ENCODE assay signal across 1 cellular context in genomic region chr2:231065966-231066365, GRCh38.
TF ChIP-seq lines count a peak whose summit lies in the region.

No MANE protein-coding gene starts in this region.

TF ChIP-seq in HepG2, 621 proteins besides CTCF, POLR2A, EP300 and RAD21 (continued from another document and continues in another):
- no peak for TF ChIP-seq MXD3 (CRISPR knock-in tag; IDR thresholded peaks at IDR 0.05)
- TF ChIP-seq SALL2 (CRISPR knock-in tag; IDR thresholded peaks at IDR 0.05) = no peak
- TF ChIP-seq NFAT5 (CRISPR knock-in tag; IDR thresholded peaks at IDR 0.05) = no peak
- TF ChIP-seq, protein P1, sequence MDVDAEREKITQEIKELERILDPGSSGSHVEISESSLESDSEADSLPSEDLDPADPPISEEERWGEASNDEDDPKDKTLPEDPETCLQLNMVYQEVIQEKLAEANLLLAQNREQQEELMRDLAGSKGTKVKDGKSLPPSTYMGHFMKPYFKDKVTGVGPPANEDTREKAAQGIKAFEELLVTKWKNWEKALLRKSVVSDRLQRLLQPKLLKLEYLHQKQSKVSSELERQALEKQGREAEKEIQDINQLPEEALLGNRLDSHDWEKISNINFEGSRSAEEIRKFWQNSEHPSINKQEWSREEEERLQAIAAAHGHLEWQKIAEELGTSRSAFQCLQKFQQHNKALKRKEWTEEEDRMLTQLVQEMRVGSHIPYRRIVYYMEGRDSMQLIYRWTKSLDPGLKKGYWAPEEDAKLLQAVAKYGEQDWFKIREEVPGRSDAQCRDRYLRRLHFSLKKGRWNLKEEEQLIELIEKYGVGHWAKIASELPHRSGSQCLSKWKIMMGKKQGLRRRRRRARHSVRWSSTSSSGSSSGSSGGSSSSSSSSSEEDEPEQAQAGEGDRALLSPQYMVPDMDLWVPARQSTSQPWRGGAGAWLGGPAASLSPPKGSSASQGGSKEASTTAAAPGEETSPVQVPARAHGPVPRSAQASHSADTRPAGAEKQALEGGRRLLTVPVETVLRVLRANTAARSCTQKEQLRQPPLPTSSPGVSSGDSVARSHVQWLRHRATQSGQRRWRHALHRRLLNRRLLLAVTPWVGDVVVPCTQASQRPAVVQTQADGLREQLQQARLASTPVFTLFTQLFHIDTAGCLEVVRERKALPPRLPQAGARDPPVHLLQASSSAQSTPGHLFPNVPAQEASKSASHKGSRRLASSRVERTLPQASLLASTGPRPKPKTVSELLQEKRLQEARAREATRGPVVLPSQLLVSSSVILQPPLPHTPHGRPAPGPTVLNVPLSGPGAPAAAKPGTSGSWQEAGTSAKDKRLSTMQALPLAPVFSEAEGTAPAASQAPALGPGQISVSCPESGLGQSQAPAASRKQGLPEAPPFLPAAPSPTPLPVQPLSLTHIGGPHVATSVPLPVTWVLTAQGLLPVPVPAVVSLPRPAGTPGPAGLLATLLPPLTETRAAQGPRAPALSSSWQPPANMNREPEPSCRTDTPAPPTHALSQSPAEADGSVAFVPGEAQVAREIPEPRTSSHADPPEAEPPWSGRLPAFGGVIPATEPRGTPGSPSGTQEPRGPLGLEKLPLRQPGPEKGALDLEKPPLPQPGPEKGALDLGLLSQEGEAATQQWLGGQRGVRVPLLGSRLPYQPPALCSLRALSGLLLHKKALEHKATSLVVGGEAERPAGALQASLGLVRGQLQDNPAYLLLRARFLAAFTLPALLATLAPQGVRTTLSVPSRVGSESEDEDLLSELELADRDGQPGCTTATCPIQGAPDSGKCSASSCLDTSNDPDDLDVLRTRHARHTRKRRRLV (CRISPR knock-in tag; IDR thresholded peaks at IDR 0.05) = no peak
- no peak for TF ChIP-seq ZNF160 (CRISPR knock-in tag; IDR thresholded peaks at IDR 0.05)
- no peak for TF ChIP-seq E2F1 (CRISPR knock-in tag; IDR thresholded peaks at IDR 0.05)
- no peak for TF ChIP-seq ZNF672 (CRISPR knock-in tag; IDR thresholded peaks at IDR 0.05)
- no peak for TF ChIP-seq EED (CRISPR knock-in tag; IDR thresholded peaks at IDR 0.05)
- TF ChIP-seq FOXO1 (CRISPR knock-in tag; IDR thresholded peaks at IDR 0.05) = peak; percentile 51; the same call in 1 of the 2 replicates
- no peak for TF ChIP-seq NR3C1 (CRISPR knock-in tag; IDR thresholded peaks at IDR 0.05)
- no peak for TF ChIP-seq ELF4 (CRISPR knock-in tag; IDR thresholded peaks at IDR 0.05; ENCODE audit: borderline replicate concordance)
- TF ChIP-seq, protein P2, sequence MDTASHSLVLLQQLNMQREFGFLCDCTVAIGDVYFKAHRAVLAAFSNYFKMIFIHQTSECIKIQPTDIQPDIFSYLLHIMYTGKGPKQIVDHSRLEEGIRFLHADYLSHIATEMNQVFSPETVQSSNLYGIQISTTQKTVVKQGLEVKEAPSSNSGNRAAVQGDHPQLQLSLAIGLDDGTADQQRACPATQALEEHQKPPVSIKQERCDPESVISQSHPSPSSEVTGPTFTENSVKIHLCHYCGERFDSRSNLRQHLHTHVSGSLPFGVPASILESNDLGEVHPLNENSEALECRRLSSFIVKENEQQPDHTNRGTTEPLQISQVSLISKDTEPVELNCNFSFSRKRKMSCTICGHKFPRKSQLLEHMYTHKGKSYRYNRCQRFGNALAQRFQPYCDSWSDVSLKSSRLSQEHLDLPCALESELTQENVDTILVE (CRISPR knock-in tag; IDR thresholded peaks at IDR 0.05) = peak; percentile 77
- TF ChIP-seq ISX (CRISPR knock-in tag; conservative IDR thresholded peaks at IDR 0.05) = no peak
- TF ChIP-seq NBN (conservative IDR thresholded peaks at IDR 0.05) = no peak
- TF ChIP-seq, protein P3, sequence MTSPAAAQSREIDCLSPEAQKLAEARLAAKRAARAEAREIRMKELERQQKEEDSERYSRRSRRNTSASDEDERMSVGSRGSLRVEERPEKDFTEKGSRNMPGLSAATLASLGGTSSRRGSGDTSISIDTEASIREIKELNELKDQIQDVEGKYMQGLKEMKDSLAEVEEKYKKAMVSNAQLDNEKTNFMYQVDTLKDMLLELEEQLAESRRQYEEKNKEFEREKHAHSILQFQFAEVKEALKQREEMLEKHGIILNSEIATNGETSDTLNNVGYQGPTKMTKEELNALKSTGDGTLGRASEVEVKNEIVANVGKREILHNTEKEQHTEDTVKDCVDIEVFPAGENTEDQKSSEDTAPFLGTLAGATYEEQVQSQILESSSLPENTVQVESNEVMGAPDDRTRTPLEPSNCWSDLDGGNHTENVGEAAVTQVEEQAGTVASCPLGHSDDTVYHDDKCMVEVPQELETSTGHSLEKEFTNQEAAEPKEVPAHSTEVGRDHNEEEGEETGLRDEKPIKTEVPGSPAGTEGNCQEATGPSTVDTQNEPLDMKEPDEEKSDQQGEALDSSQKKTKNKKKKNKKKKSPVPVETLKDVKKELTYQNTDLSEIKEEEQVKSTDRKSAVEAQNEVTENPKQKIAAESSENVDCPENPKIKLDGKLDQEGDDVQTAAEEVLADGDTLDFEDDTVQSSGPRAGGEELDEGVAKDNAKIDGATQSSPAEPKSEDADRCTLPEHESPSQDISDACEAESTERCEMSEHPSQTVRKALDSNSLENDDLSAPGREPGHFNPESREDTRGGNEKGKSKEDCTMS (CRISPR knock-in tag; conservative IDR thresholded peaks at IDR 0.05) = no peak
- no peak for TF ChIP-seq ZNF543 (CRISPR knock-in tag; IDR thresholded peaks at IDR 0.05)
- no peak for TF ChIP-seq ZNF468 (CRISPR knock-in tag; IDR thresholded peaks at IDR 0.05)
- no peak for TF ChIP-seq SKI (IDR thresholded peaks at IDR 0.05; ENCODE audit: partially characterized antibody)
- TF ChIP-seq CREM (IDR thresholded peaks at IDR 0.05) = no peak
- no peak for TF ChIP-seq CREM (CRISPR knock-in tag; IDR thresholded peaks at IDR 0.05)
- TF ChIP-seq GTF2F1 (IDR thresholded peaks at IDR 0.05; ENCODE audit: low read length) = no peak
- no peak for TF ChIP-seq RARG (CRISPR knock-in tag; IDR thresholded peaks at IDR 0.05; ENCODE audit: low read depth)
- TF ChIP-seq, protein P4, sequence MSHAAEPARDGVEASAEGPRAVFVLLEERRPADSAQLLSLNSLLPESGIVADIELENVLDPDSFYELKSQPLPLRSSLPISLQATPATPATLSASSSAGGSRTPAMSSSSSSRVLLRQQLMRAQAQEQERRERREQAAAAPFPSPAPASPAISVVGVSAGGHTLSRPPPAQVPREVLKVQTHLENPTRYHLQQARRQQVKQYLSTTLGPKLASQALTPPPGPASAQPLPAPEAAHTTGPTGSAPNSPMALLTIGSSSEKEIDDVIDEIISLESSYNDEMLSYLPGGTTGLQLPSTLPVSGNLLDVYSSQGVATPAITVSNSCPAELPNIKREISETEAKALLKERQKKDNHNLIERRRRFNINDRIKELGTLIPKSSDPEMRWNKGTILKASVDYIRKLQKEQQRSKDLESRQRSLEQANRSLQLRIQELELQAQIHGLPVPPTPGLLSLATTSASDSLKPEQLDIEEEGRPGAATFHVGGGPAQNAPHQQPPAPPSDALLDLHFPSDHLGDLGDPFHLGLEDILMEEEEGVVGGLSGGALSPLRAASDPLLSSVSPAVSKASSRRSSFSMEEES (CRISPR knock-in tag; IDR thresholded peaks at IDR 0.05) = 0 out of 2 replicates have a peak, but pooled peaks have one; percentile 38
- no peak for TF ChIP-seq HDAC1 (CRISPR knock-in tag; IDR thresholded peaks at IDR 0.05)
- no peak for TF ChIP-seq TAF15 (IDR thresholded peaks at IDR 0.05; ENCODE audit: low read depth, low read length, poor library complexity, severe bottlenecking)
- TF ChIP-seq ZFP82 (CRISPR knock-in tag; IDR thresholded peaks at IDR 0.05; ENCODE audit: borderline replicate concordance) = no peak
- no peak for TF ChIP-seq FOSL1 (CRISPR knock-in tag; IDR thresholded peaks at IDR 0.05; ENCODE audit: borderline replicate concordance)
- TF ChIP-seq MYPOP (CRISPR knock-in tag; IDR thresholded peaks at IDR 0.05) = no peak
- no peak for TF ChIP-seq ZNF253 (CRISPR knock-in tag; IDR thresholded peaks at IDR 0.05; ENCODE audit: borderline replicate concordance)
- TF ChIP-seq POLR2G (IDR thresholded peaks at IDR 0.05; ENCODE audit: low read depth, low read length) = no peak
- TF ChIP-seq HNRNPK (IDR thresholded peaks at IDR 0.05; ENCODE audit: low read depth, low read length, poor library complexity, severe bottlenecking) = no peak
- TF ChIP-seq ZNF891 (CRISPR knock-in tag; IDR thresholded peaks at IDR 0.05) = no peak
- TF ChIP-seq ZNF329 (CRISPR knock-in tag; IDR thresholded peaks at IDR 0.05; ENCODE audit: low read depth) = no peak
- TF ChIP-seq ZNF850 (CRISPR knock-in tag; conservative IDR thresholded peaks at IDR 0.05) = no peak
- TF ChIP-seq ETV6 (CRISPR knock-in tag; conservative IDR thresholded peaks at IDR 0.05) = no peak
- no peak for TF ChIP-seq ERF (CRISPR knock-in tag; IDR thresholded peaks at IDR 0.05)
- no peak for TF ChIP-seq ZNF660 (CRISPR knock-in tag; IDR thresholded peaks at IDR 0.05; ENCODE audit: borderline replicate concordance, low read depth)
- TF ChIP-seq HOXA5 (CRISPR knock-in tag; IDR thresholded peaks at IDR 0.05) = 0 out of 2 replicates have a peak, but pooled peaks have one; percentile 31
- TF ChIP-seq, protein P5, sequence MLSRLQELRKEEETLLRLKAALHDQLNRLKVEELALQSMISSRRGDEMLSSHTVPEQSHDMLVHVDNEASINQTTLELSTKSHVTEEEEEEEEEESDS (CRISPR knock-in tag; IDR thresholded peaks at IDR 0.05; ENCODE audit: borderline replicate concordance) = no peak
